12 cellular contexts compared by ENCODE assay signal in the genomic region with DNA sequence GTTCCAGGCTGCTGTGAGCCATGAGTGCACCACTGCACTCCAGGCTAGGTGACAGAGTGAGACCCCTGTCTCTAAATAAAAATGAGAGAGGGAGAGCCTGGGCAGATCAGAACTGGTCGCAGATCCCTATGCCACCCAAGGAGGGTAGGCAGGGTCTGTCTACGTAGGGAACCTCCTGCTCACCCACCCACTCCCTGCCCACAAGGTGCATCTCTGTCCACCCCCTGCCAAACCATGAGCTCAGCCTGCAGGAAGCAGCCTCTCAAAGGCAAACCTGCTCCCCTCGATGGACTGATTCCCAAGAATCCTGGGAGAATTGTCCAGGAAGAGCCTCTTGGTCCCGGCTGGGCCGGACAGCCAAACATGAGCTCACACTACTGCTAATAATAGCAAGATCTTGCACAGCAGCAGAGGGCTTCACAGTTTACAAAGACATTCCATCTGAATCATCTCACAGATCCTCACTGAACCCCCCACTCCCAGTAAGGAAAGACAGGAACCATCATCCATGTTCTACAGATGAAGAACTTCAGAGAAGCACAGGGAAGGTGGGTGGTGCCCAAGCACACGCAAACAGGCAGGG. TPM values are rescaled to one million over a fixed set of nuclear protein-coding genes. Genes with fewer than 3 reads are reported as not detected.
DNase-seq lines count a peak whose midpoint lies in the region; ATAC-seq and TF ChIP-seq lines count a peak whose summit lies in the region.
"Had no signal": no experiment of that assay in that cellular context is flagged by ENCODE, and none has a peak within 500 bp of the region (broad histone marks: within the 10 kb centered on the region; RNA-seq: fewer than 3 reads in every experiment).

No MANE protein-coding gene starts in this region.

- ATAC-seq in RWPE2 (ENCODE audit: low read depth) (peak; percentile 67), HG03025 (IDR thresholded peaks at IDR 0.05; ENCODE audit: low FRiP score, unreplicated experiment) (no peak), GM21423 (IDR thresholded peaks at IDR 0.05; ENCODE audit: unreplicated experiment) (no peak)
- ATAC-seq: stimulated activated naive CD8-positive, alpha-beta T cell treated with anti-CD3 and anti-CD28 coated beads, Interleukin-15, amount 100 ng/mL, for 72 hours had no signal

- H3K36me3 Mint-ChIP-seq in activated CD4-positive, alpha-beta memory T cell treated with anti-CD3 and anti-CD28 coated beads for 36 hours = no peaks in the 10 kb centered on the region
- H3K36me3 Mint-ChIP-seq: CD4-positive, alpha-beta memory T cell had no signal

- peaks cover 28% of the 10 kb centered on the region for H3K4me1 ChIP-seq in RWPE2 (ENCODE audit: insufficient read depth, poor library complexity, severe bottlenecking)
- no peaks in the 10 kb centered on the region for H3K4me1 ChIP-seq in parathyroid adenoma

- DNase-seq in AG08395 (ENCODE audit: low spot score) = peak; percentile 88
- peak; percentile 75 for DNase-seq in RWPE2 (ENCODE audit: low spot score)
- peak; percentile 85 for DNase-seq in fibroblast of pulmonary artery (ENCODE audit: low read depth)
- DNase-seq in DMS79 treated with DMSO at 0.1 percent for 48 hours (lab: John Stamatoyannopoulos, UW) = no peak
- no peak for DNase-seq in activated CD4-positive, alpha-beta memory T cell treated with anti-CD3 and anti-CD28 coated beads for 36 hours
- DNase-seq: CD4-positive, alpha-beta memory T cell; stimulated activated naive CD8-positive, alpha-beta T cell treated with anti-CD3 and anti-CD28 coated beads, Interleukin-15, amount 100 ng/mL, for 72 hours had no signal

- no peak overlapping the region for H3K9ac ChIP-seq in parathyroid adenoma
- H3K9ac ChIP-seq: KMS-11 had no signal

- H3K4me1 Mint-ChIP-seq in activated CD4-positive, alpha-beta memory T cell treated with anti-CD3 and anti-CD28 coated beads for 36 hours (ENCODE audit: low read depth) = peaks cover 5% of the 10 kb centered on the region

- H3K27me3 ChIP-seq in RWPE2 (ENCODE audit: insufficient read depth, poor library complexity, severe bottlenecking) (no peaks in the 10 kb centered on the region), parathyroid adenoma (ENCODE audit: control insufficient read depth, insufficient read depth, low read length) (no peaks in the 10 kb centered on the region)

- H3K9me3 Mint-ChIP-seq in activated CD4-positive, alpha-beta memory T cell treated with anti-CD3 and anti-CD28 coated beads for 36 hours = peaks cover 4% of the 10 kb centered on the region
- H3K9me3 Mint-ChIP-seq: stimulated activated naive CD8-positive, alpha-beta T cell treated with anti-CD3 and anti-CD28 coated beads, Interleukin-15, amount 100 ng/mL, for 72 hours; T-helper 1 cell treated with Interleukin-12 subunit alpha and Interleukin-12 subunit beta and Interleukin-4 antibody, amounts not matched to agents 30 μg/mL and 1 μg/mL, for 36 hours had no signal

- H2AFZ ChIP-seq in parathyroid adenoma = no peak overlapping the region

- H3K27ac ChIP-seq in RWPE2 (ENCODE audit: poor library complexity, severe bottlenecking) = peak overlapping the region; percentile 70
- peak overlapping the region; percentile 60 for H3K27ac ChIP-seq in parathyroid adenoma
- H3K27ac ChIP-seq: KMS-11 had no signal

- peaks cover 27% of the 10 kb centered on the region for H3K79me2 ChIP-seq in parathyroid adenoma

- intact Hi-C loops in activated CD4-positive, alpha-beta memory T cell treated with anti-CD3 and anti-CD28 coated beads for 36 hours (cut with micrococcal nuclease) = no loop called here

- H3K4me3 Mint-ChIP-seq in activated CD4-positive, alpha-beta memory T cell treated with anti-CD3 and anti-CD28 coated beads for 36 hours = no peak overlapping the region
- H3K4me3 Mint-ChIP-seq: CD4-positive, alpha-beta memory T cell; stimulated activated naive CD8-positive, alpha-beta T cell treated with anti-CD3 and anti-CD28 coated beads, Interleukin-15, amount 100 ng/mL, for 72 hours; T-helper 1 cell treated with Interleukin-12 subunit alpha and Interleukin-12 subunit beta and Interleukin-4 antibody, amounts not matched to agents 30 μg/mL and 1 μg/mL, for 36 hours had no signal

- no peaks in the 10 kb centered on the region for H3K27me3 Mint-ChIP-seq in activated CD4-positive, alpha-beta memory T cell treated with anti-CD3 and anti-CD28 coated beads for 36 hours
- H3K27me3 Mint-ChIP-seq: CD4-positive, alpha-beta memory T cell; stimulated activated naive CD8-positive, alpha-beta T cell treated with anti-CD3 and anti-CD28 coated beads, Interleukin-15, amount 100 ng/mL, for 72 hours had no signal

- no peak overlapping the region for H3K4me2 ChIP-seq in parathyroid adenoma (ENCODE audit: low read length)
- H3K4me2 ChIP-seq: KMS-11 had no signal

- TF ChIP-seq CTCF in RWPE2 (IDR thresholded peaks at IDR 0.05; ENCODE audit: poor library complexity, severe bottlenecking) (no peak), fibroblast of pulmonary artery (IDR thresholded peaks at IDR 0.05; ENCODE audit: low read length, missing control alignments) (no peak), parathyroid adenoma (IDR thresholded peaks at IDR 0.05) (no peak)

- H3K9me3 ChIP-seq in RWPE2 (ENCODE audit: severe bottlenecking) (no peaks in the 10 kb centered on the region), parathyroid adenoma (ENCODE audit: control insufficient read depth, low read length) (no peaks in the 10 kb centered on the region)

- no peak overlapping the region for H3K27ac Mint-ChIP-seq in activated CD4-positive, alpha-beta memory T cell treated with anti-CD3 and anti-CD28 coated beads for 36 hours
- H3K27ac Mint-ChIP-seq: CD4-positive, alpha-beta memory T cell; stimulated activated naive CD8-positive, alpha-beta T cell treated with anti-CD3 and anti-CD28 coated beads, Interleukin-15, amount 100 ng/mL, for 72 hours; T-helper 1 cell treated with Interleukin-12 subunit alpha and Interleukin-12 subunit beta and Interleukin-4 antibody, amounts not matched to agents 30 μg/mL and 1 μg/mL, for 36 hours had no signal

- CTCF ChIA-PET in activated CD4-positive, alpha-beta memory T cell treated with anti-CD3 and anti-CD28 coated beads for 36 hours (lab: Charles Lee) = interaction anchor here (0.5 kb wide), 1 partner anchor 35 kb away, joined by 3 read pairs; no protein-coding TSS in a partner anchor

- H3K36me3 ChIP-seq in RWPE2 (ENCODE audit: low read depth) (peaks cover 39% of the 10 kb centered on the region), parathyroid adenoma (ENCODE audit: control insufficient read depth, insufficient read depth, low read length) (no peaks in the 10 kb centered on the region)

- H3K4me3 ChIP-seq in RWPE2 (ENCODE audit: severe bottlenecking) (no peak overlapping the region), fibroblast of pulmonary artery (replicated peaks; ENCODE audit: low read depth, low read length) (no peak overlapping the region), parathyroid adenoma (ENCODE audit: low read depth, low read length) (no peak overlapping the region)

- POLR2A ChIA-PET in activated CD4-positive, alpha-beta memory T cell treated with anti-CD3 and anti-CD28 coated beads for 36 hours (lab: Charles Lee) = no interaction called here

RNA-seq across cellular contexts. Expression of a gene that starts 27.8 kb away (rescaled TPM):
- not detected for total RNA-seq in activated CD4-positive, alpha-beta memory T cell treated with anti-CD3 and anti-CD28 coated beads for 36 hours
- total RNA-seq: CD4-positive, alpha-beta memory T cell had no signal

Comparison
In these comparisons a context has a peak if more than half of its experiments do, and no peak if none do; other contexts are left out.
1. DNase-seq: peak in AG08395 (single experiment), RWPE2 (single experiment) and fibroblast of pulmonary artery (single experiment); none in DMS79 treated with DMSO at 0.1 percent for 48 hours (single experiment) and activated CD4-positive, alpha-beta memory T cell treated with anti-CD3 and anti-CD28 coated beads for 36 hours (single experiment).